In the genomic region with DNA sequence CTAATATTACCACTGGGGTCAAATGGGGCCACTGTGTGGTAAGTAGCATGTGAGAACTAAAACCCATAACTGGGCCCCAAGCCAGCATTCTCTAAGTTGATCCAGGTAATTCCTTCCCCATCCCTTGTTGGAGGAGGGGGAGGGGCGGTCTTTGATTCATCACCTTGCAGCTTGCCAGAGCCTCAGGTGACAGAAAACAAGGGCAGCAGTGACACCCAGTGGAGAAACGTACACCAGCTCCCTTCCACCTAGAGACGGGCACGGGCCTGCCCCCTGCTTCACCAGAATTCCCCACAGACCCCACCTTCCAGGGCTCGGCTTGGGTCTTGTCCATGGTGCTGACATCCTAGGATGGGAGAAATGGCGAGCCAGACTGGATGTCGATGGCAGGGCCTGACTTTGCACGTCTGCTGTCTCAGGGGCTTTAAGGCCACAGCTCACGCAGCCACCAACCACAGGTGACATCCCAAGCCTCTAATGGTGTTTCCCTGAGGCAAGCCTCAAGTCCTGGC, we compare ENCODE assay signal across 8 cellular contexts.
DNase-seq lines count a peak whose midpoint lies in the region; ATAC-seq and TF ChIP-seq lines count a peak whose summit lies in the region.

No MANE protein-coding gene starts in this region.

- peaks cover 0 to 5% (median 0%) of the 10 kb centered on the region in 4 donors for H3K27me3 ChIP-seq in esophagus squamous epithelium

- peak; percentile 1 for DNase-seq in GDM1 (lab: John Stamatoyannopoulos, UW)
- peak; percentile 68 for DNase-seq in NCI-H2029 treated with DMSO at 0.1 percent for 48 hours (lab: John Stamatoyannopoulos, UW)
- peak; percentile 6 to 11 for DNase-seq in activated CD4-positive, alpha-beta T cell treated with anti-CD3 and anti-CD28 coated beads for 4 hours
- no peak for DNase-seq in esophagus squamous epithelium (lab: John Stamatoyannopoulos, UW)
- DNase-seq in osteocyte (ENCODE audit: extremely low spot score, unreplicated experiment): no peak

- H3K36me3 ChIP-seq in esophagus squamous epithelium: no peaks in the 10 kb centered on the region

- ATAC-seq in HG02678 (IDR thresholded peaks at IDR 0.05; ENCODE audit: unreplicated experiment) (peak; percentile 44), HG02571 (IDR thresholded peaks at IDR 0.05; ENCODE audit: unreplicated experiment) (no peak), GM19397 (IDR thresholded peaks at IDR 0.05; ENCODE audit: unreplicated experiment) (no peak)

- 26 to 34% methylated on average over 4 of the region's 9 CpGs for WGBS in esophagus squamous epithelium, 2 donors

- H3K27me3 Mint-ChIP-seq in osteocyte (ENCODE audit: unreplicated experiment): peaks cover 3% of the 10 kb centered on the region

- H3K4me3 ChIP-seq in esophagus squamous epithelium: no peak overlapping the region

- no peaks in the 10 kb centered on the region for H3K36me3 Mint-ChIP-seq in osteocyte (ENCODE audit: unreplicated experiment)

- no peak overlapping the region for H3K27ac Mint-ChIP-seq in osteocyte (ENCODE audit: unreplicated experiment)

- H3K9me3 ChIP-seq in esophagus squamous epithelium: no peaks in the 10 kb centered on the region

- TF ChIP-seq POLR2A in esophagus squamous epithelium (IDR thresholded peaks at IDR 0.05): no peak

- no peaks in the 10 kb centered on the region for H3K4me1 Mint-ChIP-seq in osteocyte (ENCODE audit: unreplicated experiment)

- peaks cover 0 to 11% (median 0%) of the 10 kb centered on the region in 3 donors for H3K4me1 ChIP-seq in esophagus squamous epithelium

- no peaks in the 10 kb centered on the region for H3K9me3 Mint-ChIP-seq in osteocyte (ENCODE audit: unreplicated experiment)

- TF ChIP-seq CTCF in esophagus squamous epithelium (IDR thresholded peaks at IDR 0.05) (peak in 5 of 6 experiments; percentile 31 to 86 (median 63)), osteocyte (IDR thresholded peaks at IDR 0.05) (peak; percentile 26)

- H3K4me3 Mint-ChIP-seq in osteocyte (ENCODE audit: unreplicated experiment): no peak overlapping the region

- H3K27ac ChIP-seq in esophagus squamous epithelium: no peak overlapping the region

- intact Hi-C loops in esophagus squamous epithelium (cut with DNase I): loop anchor here (5.0 kb wide), 1 partner anchor 53 kb away; no protein-coding TSS in a partner anchor

Comparison
In these comparisons a context has a peak if more than half of its experiments do, and no peak if none do; other contexts are left out.
1. DNase-seq: peak in GDM1 (single experiment), NCI-H2029 treated with DMSO at 0.1 percent for 48 hours (single experiment) and activated CD4-positive, alpha-beta T cell treated with anti-CD3 and anti-CD28 coated beads for 4 hours (2 of 2); none in esophagus squamous epithelium (single experiment) and osteocyte (single experiment).